Comparison of ENCODE assay signal across 8 cellular contexts in the genomic region with DNA sequence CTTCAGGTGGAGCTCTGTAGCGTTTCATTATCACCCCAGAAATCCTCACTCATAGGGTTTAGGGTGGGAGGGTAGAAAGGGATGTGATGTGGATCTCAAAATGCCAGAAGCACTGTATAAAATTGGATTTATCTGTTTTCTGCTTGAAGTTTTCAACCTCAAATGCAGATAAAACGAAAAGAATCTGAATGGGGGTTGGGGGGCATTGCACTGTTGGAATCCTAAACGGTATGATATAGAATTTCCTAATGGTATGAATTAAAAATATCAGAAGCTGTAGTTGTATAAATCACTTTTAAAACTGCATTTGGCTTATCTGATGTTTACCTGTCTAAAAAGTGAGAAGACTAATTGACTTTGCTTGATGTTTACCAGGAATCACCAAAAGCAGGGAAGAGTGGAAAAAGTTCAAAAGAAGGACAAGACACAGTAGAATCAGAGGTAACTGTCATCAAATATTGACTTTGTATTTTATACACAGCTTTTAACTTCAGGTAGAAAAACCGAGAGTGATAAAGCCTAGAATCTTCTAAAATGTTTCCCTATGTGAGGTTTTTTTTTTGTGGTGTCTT. TPM values are rescaled to one million over a fixed set of nuclear protein-coding genes. Genes with fewer than 3 reads are reported as not detected.
DNase-seq lines count a peak whose midpoint lies in the region; ATAC-seq and TF ChIP-seq lines count a peak whose summit lies in the region.

No MANE protein-coding gene starts in this region.

- TF ChIP-seq CTCF in AG10803 (conservative IDR thresholded peaks at IDR 0.05; ENCODE audit: low read length): no peak
- no peak for TF ChIP-seq CTCF in dorsolateral prefrontal cortex (IDR thresholded peaks at IDR 0.05 in 54 of 56, conservative IDR thresholded peaks at IDR 0.05 in 2 of 56; ENCODE audit: low read depth in 1 of 56, partially characterized antibody in 56 of 56)
- no peak for TF ChIP-seq CTCF in natural killer cell (IDR thresholded peaks at IDR 0.05)

- peak overlapping the region; percentile 81 to 85 for H3K27ac Mint-ChIP-seq in natural killer cell

- peak overlapping the region; percentile 94 for H3K4me2 ChIP-seq in Karpas-422 (ENCODE audit: low read depth, low read length, poor library complexity, severe bottlenecking)

- peaks cover 28% of the 10 kb centered on the region for H3K36me3 ChIP-seq in Karpas-422 (ENCODE audit: insufficient read depth, low read length)

- H3K9ac ChIP-seq in Karpas-422 (ENCODE audit: low read length): peak overlapping the region; percentile 91

- H3K27me3 ChIP-seq in Karpas-422 (ENCODE audit: low read length): no peaks in the 10 kb centered on the region
- no peaks in the 10 kb centered on the region for H3K27me3 ChIP-seq in dorsolateral prefrontal cortex

- H3K79me2 ChIP-seq in Karpas-422 (ENCODE audit: low read length): peaks cover 32% of the 10 kb centered on the region

- peaks cover 51 to 61% of the 10 kb centered on the region in 2 donors for H3K4me1 Mint-ChIP-seq in natural killer cell

- intact Hi-C loops in dorsolateral prefrontal cortex (cut with DNase I) (loop anchor here (5.0 to 10.0 kb wide), 4 partner anchors 50 to 832 kb away; partner anchors contain the start of gene RCOR1 (in 1 of the 2)), natural killer cell (cut with micrococcal nuclease) (loop anchor here (2.0 kb wide), 1 partner anchor 62 kb away; no protein-coding TSS in a partner anchor)

- peaks cover 26% of the 10 kb centered on the region for H3K4me1 ChIP-seq in Karpas-422 (ENCODE audit: low read length)

- DNase-seq in AG10803 (ENCODE audit: low read depth): no peak
- DNase-seq in Karpas-422: no peak
- DNase-seq in dorsolateral prefrontal cortex: no peak
- no peak for DNase-seq in natural killer cell
- no peak for DNase-seq in NCI-H146 treated with DMSO at 0.1 percent for 48 hours (lab: John Stamatoyannopoulos, UW; ENCODE audit: unreplicated experiment)
- no peak for DNase-seq in HuH-7 (ENCODE audit: low spot score)

- no peak for ATAC-seq in natural killer cell
- no peak for ATAC-seq in HG02870 (IDR thresholded peaks at IDR 0.05; ENCODE audit: unreplicated experiment)
- ATAC-seq in GM18511 (IDR thresholded peaks at IDR 0.05; ENCODE audit: unreplicated experiment): no peak

- no peaks in the 10 kb centered on the region for H3K27me3 Mint-ChIP-seq in natural killer cell (ENCODE audit: low read depth in 2 of 2)

- H3K27ac ChIP-seq in Karpas-422 (ENCODE audit: low read length): peak overlapping the region; percentile 73
- H3K27ac ChIP-seq in dorsolateral prefrontal cortex: peak overlapping the region in 38 of 59 donors; percentile 5 to 88 (median 78)

- H3K36me3 Mint-ChIP-seq in natural killer cell: peaks cover 32% of the 10 kb centered on the region

- H3K9me3 Mint-ChIP-seq in natural killer cell: no peaks in the 10 kb centered on the region

- H3K4me3 ChIP-seq in AG10803 (ENCODE audit: low read length): peak overlapping the region; percentile 72
- H3K4me3 ChIP-seq in Karpas-422 (ENCODE audit: low read length): peak overlapping the region; percentile 89
- H3K4me3 ChIP-seq in dorsolateral prefrontal cortex: peak overlapping the region; percentile 48 to 98 (median 78)

- H3K9me2 ChIP-seq in Karpas-422 (replicated peaks; ENCODE audit: insufficient read depth, low read length): no peaks in the 10 kb centered on the region

- peaks cover 4% of the 10 kb centered on the region; the same call in 1 of the 2 replicates for H4K20me1 ChIP-seq in Karpas-422 (ENCODE audit: insufficient read depth, low read depth, low read length)

- H3K4me3 Mint-ChIP-seq in natural killer cell: peak overlapping the region; percentile 94

- H3K9me3 ChIP-seq in Karpas-422 (ENCODE audit: low read length): no peaks in the 10 kb centered on the region

- no peak overlapping the region for H2AFZ ChIP-seq in Karpas-422 (ENCODE audit: low read length)

RNA-seq across cellular contexts. Expression of gene PPP2R5C, which starts 1.1 kb away (rescaled TPM):
- 233 and 301 TPM in 2 replicates for total RNA-seq in Karpas-422 (2014; rRNA removed; shearing (Covaris generic); ENCODE audit: low replicate concordance)
- total RNA-seq in dorsolateral prefrontal cortex (100 to 1,000 TPM; 150 to 242 (median 182) TPM), natural killer cell (100 to 1,000 TPM; 716 to 779 (median 736) TPM)
